In genomic region chr14:69654109-69654508, GRCh38 we compare ENCODE assay signal across 12 cellular contexts. TPM values are rescaled to one million over a fixed set of nuclear protein-coding genes. Genes with fewer than 3 reads are reported as not detected.
DNase-seq lines count a peak whose midpoint lies in the region; ATAC-seq and TF ChIP-seq lines count a peak whose summit lies in the region.
"Had no signal": no experiment of that assay in that cellular context is flagged by ENCODE, and none has a peak within 500 bp of the region (broad histone marks: within the 10 kb centered on the region; RNA-seq: fewer than 3 reads in every experiment).

No MANE protein-coding gene starts in this region.

- H3K4me3 Mint-ChIP-seq in mesothelial cell of epicardium = no peak overlapping the region
- H3K4me3 Mint-ChIP-seq: activated naive CD8-positive, alpha-beta T cell treated with anti-CD3 and anti-CD28 coated beads, Interleukin-2, amount 10 ng/mL, durations not matched to agents 7 days and 5 days had no signal

- H3K27ac Mint-ChIP-seq in mesothelial cell of epicardium = peak overlapping the region; percentile 40
- H3K27ac Mint-ChIP-seq: activated naive CD8-positive, alpha-beta T cell treated with anti-CD3 and anti-CD28 coated beads, Interleukin-2, amount 10 ng/mL, durations not matched to agents 7 days and 5 days had no signal

- H3K27ac ChIP-seq in heart right ventricle = peak overlapping the region in 6 of 10 donors; percentile 1 to 91 (median 58)
- H3K27ac ChIP-seq in breast epithelium = peak overlapping the region; percentile 80 to 87
- peak overlapping the region; percentile 71 to 88 (median 84) for H3K27ac ChIP-seq in upper lobe of left lung
- H3K27ac ChIP-seq: ovary, uterus had no signal

- no peaks in the 10 kb centered on the region for H3K9me3 Mint-ChIP-seq in mesothelial cell of epicardium
- H3K9me3 Mint-ChIP-seq: activated naive CD8-positive, alpha-beta T cell treated with anti-CD3 and anti-CD28 coated beads, Interleukin-2, amount 10 ng/mL, durations not matched to agents 7 days and 5 days had no signal

- H3K36me3 Mint-ChIP-seq in mesothelial cell of epicardium = peaks cover 3% of the 10 kb centered on the region

- H3K4me1 Mint-ChIP-seq in mesothelial cell of epicardium = peaks cover 57% of the 10 kb centered on the region

- TF ChIP-seq POLR2A in breast epithelium (IDR thresholded peaks at IDR 0.05) = no peak
- no peak for TF ChIP-seq POLR2A in upper lobe of left lung (IDR thresholded peaks at IDR 0.05)

- H3K27me3 ChIP-seq in heart right ventricle (no peaks in the 10 kb centered on the region), breast epithelium (no peaks in the 10 kb centered on the region), upper lobe of left lung (no peaks in the 10 kb centered on the region)
- H3K27me3 ChIP-seq: ovary, uterus had no signal

- TF ChIP-seq CTCF in heart right ventricle (IDR thresholded peaks at IDR 0.05) (no peak), breast epithelium (IDR thresholded peaks at IDR 0.05) (no peak), mesothelial cell of epicardium (IDR thresholded peaks at IDR 0.05; ENCODE audit: unreplicated experiment) (no peak), upper lobe of left lung (IDR thresholded peaks at IDR 0.05) (no peak)

- intact Hi-C loops in heart right ventricle (cut with DNase I) (loop anchor here in 4 of 10 donors (5.0 kb wide), 3 partner anchors 37 to 63 kb away; partner anchors contain the start of gene SUSD6 (in 2 of the 4)), Right ventricle myocardium superior (cut with DNase I) (no loop called here), breast epithelium (cut with DNase I; ENCODE audit: low total_unique reads) (no loop called here)

- DNase-seq in heart right ventricle = no peak
- DNase-seq in Right ventricle myocardium superior = no peak
- DNase-seq in breast epithelium (ENCODE audit: low spot score in 2 of 2) = peak in 1 of 2 donors; percentile 68
- no peak for DNase-seq in mesothelial cell of epicardium (ENCODE audit: low spot score in 2 of 2, unreplicated experiment in 2 of 2)
- no peak for DNase-seq in upper lobe of left lung
- DNase-seq: activated naive CD8-positive, alpha-beta T cell treated with anti-CD3 and anti-CD28 coated beads, Interleukin-2, amount 10 ng/mL, durations not matched to agents 7 days and 5 days; NCI-H1436; ovary; uterus had no signal

- H3K4me3 ChIP-seq in heart right ventricle = peak overlapping the region in 1 of 10 donors; percentile 31
- H3K4me3 ChIP-seq in breast epithelium = peak overlapping the region in 1 of 3 donors; percentile 10
- H3K4me3 ChIP-seq in upper lobe of left lung = no peak overlapping the region
- H3K4me3 ChIP-seq: ovary, uterus had no signal

- ATAC-seq in heart right ventricle (no peak), Right ventricle myocardium superior (ENCODE audit: poor library complexity) (no peak), upper lobe of left lung (ENCODE audit: low FRiP score in 2 of 2) (no peak), GM19023 (IDR thresholded peaks at IDR 0.05; ENCODE audit: unreplicated experiment) (no peak), HG03039 (IDR thresholded peaks at IDR 0.05; ENCODE audit: unreplicated experiment) (no peak), HG02884 (IDR thresholded peaks at IDR 0.05; ENCODE audit: unreplicated experiment) (no peak)

- peaks cover 35 to 100% (median 77%) of the 10 kb centered on the region in 9 donors for H3K4me1 ChIP-seq in heart right ventricle
- peaks cover 30 to 67% of the 10 kb centered on the region in 2 donors for H3K4me1 ChIP-seq in breast epithelium
- H3K4me1 ChIP-seq in upper lobe of left lung = peaks cover 68 to 100% (median 79%) of the 10 kb centered on the region in 4 donors

- H3K9me3 ChIP-seq in heart right ventricle (no peaks in the 10 kb centered on the region), breast epithelium (no peaks in the 10 kb centered on the region), upper lobe of left lung (no peaks in the 10 kb centered on the region)
- H3K9me3 ChIP-seq: ovary, uterus had no signal

- H3K36me3 ChIP-seq in heart right ventricle = peaks cover 0 to 8% (median 0%) of the 10 kb centered on the region in 9 donors
- no peaks in the 10 kb centered on the region for H3K36me3 ChIP-seq in breast epithelium
- H3K36me3 ChIP-seq in upper lobe of left lung = peaks cover 0 to 4% (median 0%) of the 10 kb centered on the region in 4 donors
- H3K36me3 ChIP-seq: ovary, uterus had no signal

- TF ChIP-seq EP300 in upper lobe of left lung (IDR thresholded peaks at IDR 0.05) = no peak

- H3K27me3 Mint-ChIP-seq in mesothelial cell of epicardium (ENCODE audit: low read depth) = no peaks in the 10 kb centered on the region
- H3K27me3 Mint-ChIP-seq: activated naive CD8-positive, alpha-beta T cell treated with anti-CD3 and anti-CD28 coated beads, Interleukin-2, amount 10 ng/mL, durations not matched to agents 7 days and 5 days had no signal

- WGBS in heart right ventricle, 2 donors = 53 to 60% methylated on average over 3 of the region's 3 CpGs
- WGBS in upper lobe of left lung, 2 donors = 34 to 41% methylated on average over 3 of the region's 3 CpGs

RNA-seq across cellular contexts. Expression of gene SUSD6, which starts 42.7 kb away (rescaled TPM):
- total RNA-seq in heart right ventricle (10 to 100 TPM; 18.0 to 46.3 (median 25.5) TPM), Right ventricle myocardium superior (20.8 TPM), breast epithelium (10 to 100 TPM; 30.2 to 55.9 (median 55.7) TPM), mesothelial cell of epicardium (34.7 to 37.3 TPM (median 35.3 TPM) in 3 replicates), upper lobe of left lung (10 to 100 TPM; 63.4 to 90.4 (median 81.6) TPM)
- polyA plus RNA-seq in heart right ventricle = 1 to 10 TPM; 5.9 to 8.4 TPM
